22 cellular contexts compared by ENCODE assay signal in the genomic region with DNA sequence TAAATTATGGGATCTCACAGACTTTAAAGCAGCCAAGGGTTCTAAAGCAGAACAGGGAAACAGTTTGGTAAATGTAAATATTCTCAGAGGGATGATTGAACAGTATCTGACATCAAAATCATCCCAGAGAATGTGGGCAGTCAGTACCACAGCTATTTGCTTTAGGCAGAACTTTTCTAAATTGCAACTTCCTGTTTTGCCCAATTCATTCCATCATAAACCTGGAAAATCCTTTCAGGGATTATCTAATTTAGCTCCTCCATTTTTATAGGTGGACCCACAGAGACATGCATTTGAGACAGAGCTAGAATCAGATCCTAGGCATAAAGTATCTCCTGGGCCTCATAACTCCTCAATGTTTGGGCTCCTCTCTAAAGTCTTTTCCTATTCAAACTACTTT. TPM values are rescaled to one million over a fixed set of nuclear protein-coding genes. Genes with fewer than 3 reads are reported as not detected.
A peak's percentile ranks its signal among the peaks of the same experiment; 100 is the strongest.
DNase-seq lines count a peak whose midpoint lies in the region; ATAC-seq, FAIRE-seq and TF ChIP-seq lines count a peak whose summit lies in the region.
"Had no signal": no experiment of that assay in that cellular context is flagged by ENCODE, and none has a peak within 500 bp of the region (broad histone marks: within the 10 kb centered on the region; RNA-seq: fewer than 3 reads in every experiment).

No MANE protein-coding gene starts in this region.

- no peak for FAIRE-seq in astrocyte (lab: Jason Lieb, UNC)
- FAIRE-seq: GM18507 had no signal

- H3K36me3 ChIP-seq in HUES64 (ENCODE audit: insufficient read depth, low read length): no peaks in the 10 kb centered on the region
- H3K36me3 ChIP-seq in astrocyte (ENCODE audit: insufficient read depth, low read length): no peaks in the 10 kb centered on the region
- H3K36me3 ChIP-seq: heart right ventricle, uterus had no signal

- H3K4me2 ChIP-seq in astrocyte (ENCODE audit: low read length): no peak overlapping the region
- H3K4me2 ChIP-seq: KMS-11 had no signal

- H3K9me3 ChIP-seq in HUES64 (ENCODE audit: insufficient read depth, low read depth, low read length): no peaks in the 10 kb centered on the region
- no peaks in the 10 kb centered on the region for H3K9me3 ChIP-seq in astrocyte (ENCODE audit: insufficient read depth, low read depth, low read length)
- H3K9me3 ChIP-seq: heart right ventricle, uterus had no signal

- H4K20me1 ChIP-seq in astrocyte (ENCODE audit: insufficient read depth, low read length): no peaks in the 10 kb centered on the region

- no peaks in the 10 kb centered on the region for H3K9me3 Mint-ChIP-seq in astrocyte (ENCODE audit: unreplicated experiment)
- peaks cover 4% of the 10 kb centered on the region for H3K9me3 Mint-ChIP-seq in mesothelial cell of epicardium
- H3K9me3 Mint-ChIP-seq: activated B cell treated with CpG ODN at 0.5 μM for 24 hours; activated naive CD4-positive, alpha-beta T cell treated with anti-CD3 and anti-CD28 coated beads, Interleukin-2, amount 10 ng/mL, durations not matched to agents 7 days and 5 days; activated T-cell treated with anti-CD3 and anti-CD28 coated beads, Interleukin-2, amount 50 U/mL, for 24 hours had no signal

- TF ChIP-seq CTCF in astrocyte (IDR thresholded peaks at IDR 0.05; ENCODE audit: insufficient read depth, low read depth, low read length) (no peak), mesothelial cell of epicardium (IDR thresholded peaks at IDR 0.05; ENCODE audit: unreplicated experiment) (no peak)

- peaks cover 2% of the 10 kb centered on the region for H3K36me3 Mint-ChIP-seq in astrocyte (ENCODE audit: low read depth, unreplicated experiment)
- no peaks in the 10 kb centered on the region for H3K36me3 Mint-ChIP-seq in mesothelial cell of epicardium
- H3K36me3 Mint-ChIP-seq: activated naive CD4-positive, alpha-beta T cell treated with anti-CD3 and anti-CD28 coated beads, Interleukin-2, amount 10 ng/mL, durations not matched to agents 7 days and 5 days; CD4-positive, alpha-beta memory T cell had no signal

- H3K4me1 Mint-ChIP-seq in astrocyte (ENCODE audit: low read depth, unreplicated experiment): peaks cover 61% of the 10 kb centered on the region
- peaks cover 54% of the 10 kb centered on the region for H3K4me1 Mint-ChIP-seq in mesothelial cell of epicardium
- H3K4me1 Mint-ChIP-seq: activated naive CD4-positive, alpha-beta T cell treated with anti-CD3 and anti-CD28 coated beads, Interleukin-2, amount 10 ng/mL, durations not matched to agents 7 days and 5 days; CD4-positive, alpha-beta memory T cell had no signal

- H3K27ac Mint-ChIP-seq in astrocyte (ENCODE audit: unreplicated experiment) (peak overlapping the region; percentile 86), mesothelial cell of epicardium (peak overlapping the region; percentile 80)
- H3K27ac Mint-ChIP-seq: activated B cell treated with CpG ODN at 0.5 μM for 24 hours; activated CD8-positive, alpha-beta T cell treated with anti-CD3 and anti-CD28 coated beads, Interleukin-2, amount 10 ng/mL, durations not matched to agents 7 days and 5 days; activated naive CD4-positive, alpha-beta T cell treated with anti-CD3 and anti-CD28 coated beads, Interleukin-2, amount 10 ng/mL, durations not matched to agents 7 days and 5 days; activated T-cell treated with anti-CD3 and anti-CD28 coated beads, Interleukin-2, amount 50 U/mL, for 24 hours; CD4-positive, alpha-beta memory T cell had no signal

- H3K79me2 ChIP-seq in astrocyte (ENCODE audit: insufficient read depth, low read length): no peaks in the 10 kb centered on the region

- peaks cover 90% of the 10 kb centered on the region for H3K4me1 ChIP-seq in HUES64 (ENCODE audit: insufficient read depth, low read length)
- peaks cover 4% of the 10 kb centered on the region for H3K4me1 ChIP-seq in astrocyte (ENCODE audit: insufficient read depth, low read length)
- H3K4me1 ChIP-seq: uterus had no signal

- H3K27me3 Mint-ChIP-seq in astrocyte (ENCODE audit: low read depth, unreplicated experiment): no peaks in the 10 kb centered on the region
- H3K27me3 Mint-ChIP-seq in mesothelial cell of epicardium (ENCODE audit: low read depth): no peaks in the 10 kb centered on the region

- DNase-seq in CD1c-positive myeloid dendritic cell (ENCODE audit: extremely low spot score) (peak; percentile 26), astrocyte (ENCODE audit: low read depth) (no peak), mesothelial cell of epicardium (ENCODE audit: low spot score in 2 of 2, unreplicated experiment in 2 of 2) (no peak), germinal center (ENCODE audit: low spot score) (no peak), NCI-H128 (lab: John Stamatoyannopoulos, UW; ENCODE audit: unreplicated experiment) (no peak)
- DNase-seq in activated effector memory CD4-positive, alpha-beta T cell treated with anti-CD3 and anti-CD28 coated beads, Interleukin-2, amount 50 U/mL, for 16 hours: no peak
- DNase-seq: activated B cell treated with CpG ODN at 0.5 μM for 24 hours; activated CD8-positive, alpha-beta T cell treated with anti-CD3 and anti-CD28 coated beads, Interleukin-2, amount 10 ng/mL, durations not matched to agents 7 days and 5 days; activated naive CD4-positive, alpha-beta T cell treated with anti-CD3 and anti-CD28 coated beads, Interleukin-2, amount 10 ng/mL, durations not matched to agents 7 days and 5 days; activated T-cell treated with anti-CD3 and anti-CD28 coated beads, Interleukin-2, amount 50 U/mL, for 24 hours; CD4-positive, alpha-beta memory T cell; effector memory CD4-positive, alpha-beta T cell; heart right ventricle; NCI-H1092 treated with DMSO at 0.1 percent for 48 hours; NCI-H524; T-helper 2 cell; uterus had no signal

- no peak for ATAC-seq in HG02970 (IDR thresholded peaks at IDR 0.05; ENCODE audit: low FRiP score, unreplicated experiment)
- ATAC-seq: activated CD8-positive, alpha-beta T cell treated with anti-CD3 and anti-CD28 coated beads, Interleukin-2, amount 10 ng/mL, durations not matched to agents 7 days and 5 days had no signal

- H3K4me3 Mint-ChIP-seq in astrocyte (ENCODE audit: unreplicated experiment): peak overlapping the region; percentile 31
- H3K4me3 Mint-ChIP-seq in mesothelial cell of epicardium: no peak overlapping the region
- H3K4me3 Mint-ChIP-seq: activated B cell treated with CpG ODN at 0.5 μM for 24 hours; activated CD8-positive, alpha-beta T cell treated with anti-CD3 and anti-CD28 coated beads, Interleukin-2, amount 10 ng/mL, durations not matched to agents 7 days and 5 days; activated naive CD4-positive, alpha-beta T cell treated with anti-CD3 and anti-CD28 coated beads, Interleukin-2, amount 10 ng/mL, durations not matched to agents 7 days and 5 days; activated T-cell treated with anti-CD3 and anti-CD28 coated beads, Interleukin-2, amount 50 U/mL, for 24 hours; CD4-positive, alpha-beta memory T cell had no signal

- H3K9ac ChIP-seq in HUES64 (ENCODE audit: low read depth, low read length) (peak overlapping the region; percentile 62; the same call in 1 of the 2 replicates), astrocyte (ENCODE audit: low read length) (no peak overlapping the region)
- H3K9ac ChIP-seq: KMS-11 had no signal

- H3K27ac ChIP-seq in HUES64 (ENCODE audit: low read depth, low read length): peak overlapping the region; percentile 92
- no peak overlapping the region for H3K27ac ChIP-seq in astrocyte (ENCODE audit: low read depth, low read length)
- H3K27ac ChIP-seq: KMS-11, uterus had no signal

- no peak overlapping the region for H2AFZ ChIP-seq in astrocyte (ENCODE audit: low read depth, low read length)

- H3K27me3 ChIP-seq in HUES64 (ENCODE audit: insufficient read depth, low read length) (no peaks in the 10 kb centered on the region), astrocyte (ENCODE audit: insufficient read depth, low read length) (peaks cover 6% of the 10 kb centered on the region)

- H3K4me3 ChIP-seq in HUES64 (ENCODE audit: low read length): peak overlapping the region; percentile 46
- H3K4me3 ChIP-seq in astrocyte (ENCODE audit: insufficient read depth, low read depth, low read length): no peak overlapping the region
- H3K4me3 ChIP-seq: lung, uterus had no signal

RNA-seq across cellular contexts. Expression of gene NR6A1, which starts 12.4 kb away (rescaled TPM):
- polyA plus RNA-seq in HUES64 (2013, experiment 1 of 2): 126 TPM
- polyA plus RNA-seq in HUES64 (2013, experiment 2 of 2): 126 TPM
- total RNA-seq in astrocyte (14.5 and 20.8 TPM in 2 replicates), mesothelial cell of epicardium (5.2 to 6.2 TPM (median 5.9 TPM) in 3 replicates)
- polyA plus RNA-seq: CD4-positive, alpha-beta memory T cell had no signal

RNA-seq across cellular contexts. Expression of gene OLFML2A, which starts 18.2 kb away (rescaled TPM):
- 4.2 TPM for polyA plus RNA-seq in HUES64 (2013, experiment 1 of 2)
- 5.8 TPM for polyA plus RNA-seq in HUES64 (2013, experiment 2 of 2)
- total RNA-seq in astrocyte (148 and 179 TPM in 2 replicates), mesothelial cell of epicardium (36.1 to 37.4 TPM (median 37.1 TPM) in 3 replicates)
- total RNA-seq: activated CD8-positive, alpha-beta T cell treated with anti-CD3 and anti-CD28 coated beads, Interleukin-2, amount 10 ng/mL, durations not matched to agents 7 days and 5 days; CD4-positive, alpha-beta memory T cell had no signal
- polyA plus RNA-seq: CD4-positive, alpha-beta memory T cell had no signal
